Comparison of ENCODE assay signal across 12 cellular contexts in genomic region chr7:143245123-143245522, GRCh38. TPM values are rescaled to one million over a fixed set of nuclear protein-coding genes. Genes with fewer than 3 reads are reported as not detected.
DNase-seq lines count a peak whose midpoint lies in the region; ATAC-seq and TF ChIP-seq lines count a peak whose summit lies in the region.
"Had no signal": no experiment of that assay in that cellular context is flagged by ENCODE, and none has a peak within 500 bp of the region (broad histone marks: within the 10 kb centered on the region; RNA-seq: fewer than 3 reads in every experiment).

No MANE protein-coding gene starts in this region.

- H3K4me1 ChIP-seq in Peyer's patch = peaks cover 0 to 47% (median 0%) of the 10 kb centered on the region in 4 donors
- H3K4me1 ChIP-seq in uterus = no peaks in the 10 kb centered on the region
- H3K4me1 ChIP-seq: ascending aorta had no signal

- H3K27ac Mint-ChIP-seq in activated naive CD4-positive, alpha-beta T cell treated with anti-CD3 and anti-CD28 coated beads, Interleukin-2, amount 50 U/mL, for 24 hours = peak overlapping the region; percentile 74
- peak overlapping the region in 1 of 2 donors; percentile 72 for H3K27ac Mint-ChIP-seq in effector memory CD8-positive, alpha-beta T cell

- in situ Hi-C loops in ACHN (cut with HindIII; ENCODE audit: low pct_ligation_motif_present, low pct_unique_long_range_greater_than_20kb, low sequenced_read_pairs) = no loop called here

- no peaks in the 10 kb centered on the region for H3K27me3 ChIP-seq in Peyer's patch
- H3K27me3 ChIP-seq in uterus = no peaks in the 10 kb centered on the region
- H3K27me3 ChIP-seq: ascending aorta had no signal

- H3K4me3 Mint-ChIP-seq in activated naive CD4-positive, alpha-beta T cell treated with anti-CD3 and anti-CD28 coated beads, Interleukin-2, amount 50 U/mL, for 24 hours = peak overlapping the region; percentile 37
- H3K4me3 Mint-ChIP-seq in effector memory CD8-positive, alpha-beta T cell = peak overlapping the region; percentile 4 to 30

- TF ChIP-seq POLR2A in Peyer's patch (IDR thresholded peaks at IDR 0.05) (no peak), uterus (IDR thresholded peaks at IDR 0.05) (no peak)

- DNase-seq in activated naive CD4-positive, alpha-beta T cell (lab: John Stamatoyannopoulos, UW) = no peak
- DNase-seq in Peyer's patch (no peak), stromal cell of bone marrow (ENCODE audit: low read depth) (peak; percentile 35), uterus (no peak), retina (no peak), ACHN (no peak)
- DNase-seq in effector memory CD8-positive, alpha-beta T cell = no peak
- DNase-seq: COR-L47 had no signal

- H3K9me3 Mint-ChIP-seq in activated naive CD4-positive, alpha-beta T cell treated with anti-CD3 and anti-CD28 coated beads, Interleukin-2, amount 50 U/mL, for 24 hours = peaks cover 17% of the 10 kb centered on the region
- H3K9me3 Mint-ChIP-seq in effector memory CD8-positive, alpha-beta T cell = peaks cover 2 to 8% of the 10 kb centered on the region in 2 donors

- no peaks in the 10 kb centered on the region for H3K27me3 Mint-ChIP-seq in activated naive CD4-positive, alpha-beta T cell treated with anti-CD3 and anti-CD28 coated beads, Interleukin-2, amount 50 U/mL, for 24 hours
- H3K27me3 Mint-ChIP-seq in effector memory CD8-positive, alpha-beta T cell = no peaks in the 10 kb centered on the region

- TF ChIP-seq CTCF in Peyer's patch (IDR thresholded peaks at IDR 0.05) (no peak), uterus (IDR thresholded peaks at IDR 0.05) (no peak)

- peaks cover 5% of the 10 kb centered on the region for H3K36me3 Mint-ChIP-seq in activated naive CD4-positive, alpha-beta T cell treated with anti-CD3 and anti-CD28 coated beads, Interleukin-2, amount 50 U/mL, for 24 hours
- no peaks in the 10 kb centered on the region for H3K36me3 Mint-ChIP-seq in effector memory CD8-positive, alpha-beta T cell (ENCODE audit: insufficient read depth)

- no peaks in the 10 kb centered on the region for H3K36me3 ChIP-seq in Peyer's patch
- no peaks in the 10 kb centered on the region for H3K36me3 ChIP-seq in uterus
- H3K36me3 ChIP-seq: ascending aorta, gastroesophageal sphincter had no signal

- H3K4me1 Mint-ChIP-seq in activated naive CD4-positive, alpha-beta T cell treated with anti-CD3 and anti-CD28 coated beads, Interleukin-2, amount 50 U/mL, for 24 hours = peaks cover 78% of the 10 kb centered on the region
- H3K4me1 Mint-ChIP-seq in effector memory CD8-positive, alpha-beta T cell (ENCODE audit: low read depth in 2 of 2) = peaks cover 26 to 64% of the 10 kb centered on the region in 2 donors

- H3K27ac ChIP-seq in Peyer's patch (peak overlapping the region in 3 of 4 donors; percentile 29 to 77 (median 64)), uterus (no peak overlapping the region)
- H3K27ac ChIP-seq: ascending aorta, gastroesophageal sphincter, VCaP had no signal

- H3K4me3 ChIP-seq in Peyer's patch = no peak overlapping the region
- H3K4me3 ChIP-seq in uterus = no peak overlapping the region
- H3K4me3 ChIP-seq: ascending aorta, gastroesophageal sphincter had no signal

- intact Hi-C loops in uterus (cut with DNase I; ENCODE audit: low total_unique reads) = no loop called here

- H3K9me3 ChIP-seq in Peyer's patch (no peaks in the 10 kb centered on the region), uterus (no peaks in the 10 kb centered on the region)
- H3K9me3 ChIP-seq: ascending aorta, gastroesophageal sphincter had no signal

- no peak for ATAC-seq in effector memory CD8-positive, alpha-beta T cell (replicated peaks)
- ATAC-seq: gastroesophageal sphincter had no signal

RNA-seq across cellular contexts. Expression of gene GSTK1, which starts 18.1 kb away (rescaled TPM):
- total RNA-seq in Peyer's patch (100 to 1,000 TPM; 202 to 580 (median 484) TPM), uterus (100 to 1,000 TPM in 1 of 4 donors, 10 to 100 TPM in 3; 58.2 to 173 (median 86.9) TPM)

RNA-seq across cellular contexts. Expression of gene TAS2R40, which starts 23.3 kb away (rescaled TPM):
- not detected for total RNA-seq in Peyer's patch
- total RNA-seq in uterus = not detected
- total RNA-seq: ascending aorta, gastroesophageal sphincter had no signal

RNA-seq across cellular contexts. Expression of gene TMEM139, which starts 39.6 kb away (rescaled TPM):
- 100 to 1,000 TPM in 3 of 4 donors, 10 to 100 TPM in 1; 54.5 to 162 (median 130) TPM for total RNA-seq in Peyer's patch
- total RNA-seq in uterus = 10 to 100 TPM in 1 of 4 donors, 1 to 10 TPM in 1, not detected in 2; 2.2 to 11.1 TPM

RNA-seq across cellular contexts. Expression of gene CASP2, which starts 43.0 kb away (rescaled TPM):
- total RNA-seq in Peyer's patch (10 to 100 TPM; 34.8 to 43.7 (median 38.3) TPM), uterus (10 to 100 TPM in 3 of 4 donors, 1 to 10 TPM in 1; 4.1 to 32.2 (median 24.5) TPM)

Comparison
In these comparisons a context has a peak if more than half of its experiments do, and no peak if none do; other contexts are left out.
1. H3K27ac ChIP-seq: peak in Peyer's patch (3 of 4); none in uterus (0 of 2).
2. RNA of gene TMEM139, which starts 39.6 kb away (total RNA-seq): 54.5 to 162 TPM in Peyer's patch; 2.2 to 11.1 TPM in uterus; every median in the first group is over 4 times any median in the second.